13 cellular contexts compared by ENCODE assay signal in genomic region chr12:104524026-104524425, GRCh38.
DNase-seq lines count a peak whose midpoint lies in the region; ATAC-seq, FAIRE-seq and TF ChIP-seq lines count a peak whose summit lies in the region.
"Had no signal": no experiment of that assay in that cellular context is flagged by ENCODE, and none has a peak within 500 bp of the region (broad histone marks: within the 10 kb centered on the region; RNA-seq: fewer than 3 reads in every experiment).

No MANE protein-coding gene starts in this region.

- H3K4me2 ChIP-seq in SK-N-SH, result no peak overlapping the region

- intact Hi-C loops in Right ventricle myocardium superior (cut with DNase I), result no loop called here

- ATAC-seq in Right ventricle myocardium superior (ENCODE audit: poor library complexity), result no peak
- no peak for ATAC-seq in HG03045 (IDR thresholded peaks at IDR 0.05; ENCODE audit: unreplicated experiment)

- H2AFZ ChIP-seq in SK-N-SH (ENCODE audit: low read depth), result no peak overlapping the region

- H3K9ac ChIP-seq in SK-N-SH, result no peak overlapping the region

- no peaks in the 10 kb centered on the region for H3K36me3 ChIP-seq in SK-N-SH (replicated peaks in 1 of 2; ENCODE audit: control insufficient read depth in 1 of 2, insufficient read depth in 2 of 2, low read length in 1 of 2)
- H3K36me3 ChIP-seq in right atrium auricular region, result no peaks in the 10 kb centered on the region
- H3K36me3 ChIP-seq: uterus had no signal

- TF ChIP-seq CTCF in SK-N-SH (IDR thresholded peaks at IDR 0.05) (no peak), D721Med (IDR thresholded peaks at IDR 0.05; ENCODE audit: insufficient read depth, missing control alignments) (no peak), right atrium auricular region (IDR thresholded peaks at IDR 0.05) (no peak)

- peaks cover 0 to 43% of the 10 kb centered on the region in 2 experiments; a peak in 3 of 4 replicates for H3K4me1 ChIP-seq in SK-N-SH (ENCODE audit: control insufficient read depth in 1 of 2, insufficient read depth in 2 of 2, low read depth in 1 of 2, low read length in 1 of 2)
- peaks cover 0 to 46% of the 10 kb centered on the region in 2 donors for H3K4me1 ChIP-seq in right atrium auricular region
- H3K4me1 ChIP-seq: uterus had no signal

- POLR2A ChIA-PET in SK-N-SH (lab: Yijun Ruan, JAX), result no interaction called here

- H4K20me1 ChIP-seq in SK-N-SH (ENCODE audit: insufficient read depth), result no peaks in the 10 kb centered on the region

- peak; percentile 77 for DNase-seq in COR-L47 (lab: John Stamatoyannopoulos, UW)
- peak; percentile 86 for DNase-seq in NCI-H1092 (lab: John Stamatoyannopoulos, UW)
- DNase-seq in SK-N-SH, result no peak
- peak; percentile 41 for DNase-seq in myocyte (ENCODE audit: low read depth)
- no peak for DNase-seq in D721Med (ENCODE audit: insufficient read length, low spot score)
- DNase-seq in Right ventricle myocardium superior, result no peak
- DNase-seq in right atrium auricular region (ENCODE audit: low spot score), result no peak
- DNase-seq: activated naive CD4-positive, alpha-beta T cell treated with anti-CD3 and anti-CD28 coated beads, Interleukin-2, amount 50 U/mL, for 16 hours; DND-41; NCI-H226; uterus had no signal

- no peaks in the 10 kb centered on the region for H3K27me3 ChIP-seq in SK-N-SH (ENCODE audit: insufficient read depth)
- H3K27me3 ChIP-seq in right atrium auricular region, result no peaks in the 10 kb centered on the region
- H3K27me3 ChIP-seq: uterus had no signal

- no peaks in the 10 kb centered on the region for H3K9me2 ChIP-seq in SK-N-SH

- no peaks in the 10 kb centered on the region for H3F3A ChIP-seq in SK-N-SH (replicated peaks; ENCODE audit: insufficient read depth)

- peak; percentile 13; the same call in 1 of the 2 replicates for TF ChIP-seq RAD21 in SK-N-SH (IDR thresholded peaks at IDR 0.05; ENCODE audit: low read length)

- H3K27ac ChIP-seq in SK-N-SH (ENCODE audit: low read depth in 2 of 2, low read length in 1 of 2) (peak overlapping the region in 1 of 2 experiments; percentile 53; a peak in 2 of 4 replicates), right atrium auricular region (no peak overlapping the region)

- H3K9me3 ChIP-seq in SK-N-SH (no peaks in the 10 kb centered on the region), right atrium auricular region (no peaks in the 10 kb centered on the region)
- H3K9me3 ChIP-seq: uterus had no signal

- 50% methylated on average over 3 of the region's 3 CpGs for WGBS in SK-N-SH (ENCODE audit: low lambda C conversion rate)

- no peak overlapping the region for H3K4me3 ChIP-seq in SK-N-SH (ENCODE audit: low read depth in 2 of 2, low read length in 1 of 2)
- H3K4me3 ChIP-seq in right atrium auricular region, result no peak overlapping the region
- H3K4me3 ChIP-seq: uterus had no signal

- no peak for FAIRE-seq in D721Med (lab: Jason Lieb, UNC)
- FAIRE-seq: H1 had no signal

- TF ChIP-seq EP300 in SK-N-SH (IDR thresholded peaks at IDR 0.05; ENCODE audit: borderline replicate concordance in 1 of 2, low read depth in 1 of 2, low read length in 1 of 2), result peak in 1 of 2 experiments; percentile 58; a peak in 2 of 4 replicates

- CTCF ChIA-PET in SK-N-SH (lab: Yijun Ruan, JAX), result interaction anchor here (0.6 kb wide), 1 partner anchor 145 kb away, joined by 3 read pairs; no protein-coding TSS in a partner anchor

- H3K79me2 ChIP-seq in SK-N-SH (ENCODE audit: insufficient read depth), result no peaks in the 10 kb centered on the region

TF ChIP-seq in SK-N-SH, 30 proteins besides CTCF, POLR2A, EP300 and RAD21:
- TF ChIP-seq MXI1 (IDR thresholded peaks at IDR 0.05; ENCODE audit: low read depth, low read length) (peak; percentile 62; the same call in 1 of the 2 replicates), REST (IDR thresholded peaks at IDR 0.05; ENCODE audit: low read depth, low read length) (no peak), RCOR1 (IDR thresholded peaks at IDR 0.05; ENCODE audit: low read length) (peak; percentile 59)

Comparison
In these comparisons a context has a peak if more than half of its experiments do, and no peak if none do; other contexts are left out.
1. DNase-seq: peak in COR-L47 (single experiment), NCI-H1092 (single experiment) and myocyte (single experiment); none in SK-N-SH (single experiment), D721Med (single experiment), Right ventricle myocardium superior (single experiment) and right atrium auricular region (single experiment).